14 cellular contexts compared by ENCODE assay signal in the genomic region with DNA sequence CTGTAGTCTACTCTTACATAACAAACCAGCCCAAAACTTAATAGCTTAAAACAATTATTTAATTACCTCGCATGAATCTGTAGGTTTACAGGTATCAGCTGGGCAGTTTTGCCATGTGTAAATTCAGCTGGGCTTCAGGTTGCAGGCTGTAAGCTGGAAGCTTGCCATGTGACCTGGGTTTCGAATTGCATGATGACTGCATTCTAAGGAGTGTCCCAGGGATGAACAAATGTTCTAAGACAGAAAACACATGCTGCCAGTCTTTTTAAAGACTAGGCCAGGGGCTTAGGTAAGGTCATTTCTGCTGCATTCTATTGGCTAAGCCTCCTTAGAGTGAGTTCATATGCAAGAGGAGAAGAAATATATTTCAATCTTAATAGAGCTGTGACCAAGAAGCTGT. TPM values are rescaled to one million over a fixed set of nuclear protein-coding genes. Genes with fewer than 3 reads are reported as not detected.
A peak's percentile ranks its signal among the peaks of the same experiment; 100 is the strongest.
DNase-seq lines count a peak whose midpoint lies in the region; ATAC-seq, FAIRE-seq and TF ChIP-seq lines count a peak whose summit lies in the region.
"Had no signal": no experiment of that assay in that cellular context is flagged by ENCODE, and none has a peak within 500 bp of the region (broad histone marks: within the 10 kb centered on the region; RNA-seq: fewer than 3 reads in every experiment).

No MANE protein-coding gene starts in this region.

- H3K36me3 Mint-ChIP-seq in astrocyte (ENCODE audit: low read depth, unreplicated experiment), result no peaks in the 10 kb centered on the region
- H3K36me3 Mint-ChIP-seq: activated naive CD4-positive, alpha-beta T cell treated with anti-CD3 and anti-CD28 coated beads, Interleukin-2, amount 50 U/mL, for 24 hours; memory B cell had no signal

- H3K9me3 Mint-ChIP-seq in astrocyte (ENCODE audit: unreplicated experiment), result peaks cover 2% of the 10 kb centered on the region

- no peak for ATAC-seq in left lung
- no peak for ATAC-seq in HG02852 (IDR thresholded peaks at IDR 0.05; ENCODE audit: unreplicated experiment)
- ATAC-seq in GM21528 (IDR thresholded peaks at IDR 0.05; ENCODE audit: low FRiP score, unreplicated experiment), result no peak
- ATAC-seq: activated CD8-positive, alpha-beta T cell treated with anti-CD3 and anti-CD28 coated beads, Interleukin-2, amount 10 ng/mL, durations not matched to agents 7 days and 5 days had no signal

- H3K27ac ChIP-seq in astrocyte (ENCODE audit: low read depth, low read length) (no peak overlapping the region), left lung (no peak overlapping the region)

- H3K4me3 ChIP-seq in astrocyte (ENCODE audit: insufficient read depth, low read depth, low read length) (no peak overlapping the region), left lung (no peak overlapping the region)

- DNase-seq in DMS 273 (lab: John Stamatoyannopoulos, UW; ENCODE audit: unreplicated experiment), result peak; percentile 87
- peak; percentile 56 for DNase-seq in NCI-H146 (lab: John Stamatoyannopoulos, UW)
- peak; percentile 31 for DNase-seq in astrocyte (ENCODE audit: low read depth)
- DNase-seq in kidney tubule cell (ENCODE audit: low spot score), result peak; percentile 17
- DNase-seq in left lung, result no peak
- DNase-seq in SKM-1 (lab: John Stamatoyannopoulos, UW; ENCODE audit: unreplicated experiment), result no peak
- DNase-seq: activated CD8-positive, alpha-beta T cell treated with anti-CD3 and anti-CD28 coated beads, Interleukin-2, amount 10 ng/mL, durations not matched to agents 7 days and 5 days; head of caudate nucleus; T-helper 1 cell had no signal

- H3K9me3 ChIP-seq in astrocyte (ENCODE audit: insufficient read depth, low read depth, low read length) (no peaks in the 10 kb centered on the region), left lung (no peaks in the 10 kb centered on the region)

- intact Hi-C loops in left lung (cut with DNase I), result no loop called here

- no peak overlapping the region for H3K4me2 ChIP-seq in astrocyte (ENCODE audit: low read length)

- FAIRE-seq in astrocyte (lab: Jason Lieb, UNC), result no peak

- H3K4me1 ChIP-seq in astrocyte (ENCODE audit: insufficient read depth, low read length) (no peaks in the 10 kb centered on the region), left lung (no peaks in the 10 kb centered on the region)

- no peaks in the 10 kb centered on the region for H4K20me1 ChIP-seq in astrocyte (ENCODE audit: insufficient read depth, low read length)

- H3K9ac ChIP-seq in astrocyte (ENCODE audit: low read length), result no peak overlapping the region

- H2AFZ ChIP-seq in astrocyte (ENCODE audit: low read depth, low read length), result no peak overlapping the region

- no peak overlapping the region for H3K27ac Mint-ChIP-seq in astrocyte (ENCODE audit: unreplicated experiment)
- H3K27ac Mint-ChIP-seq: activated CD8-positive, alpha-beta T cell treated with anti-CD3 and anti-CD28 coated beads, Interleukin-2, amount 10 ng/mL, durations not matched to agents 7 days and 5 days; activated naive CD4-positive, alpha-beta T cell treated with anti-CD3 and anti-CD28 coated beads, Interleukin-2, amount 50 U/mL, for 24 hours; B cell; memory B cell had no signal

- no peak overlapping the region for H3K4me3 Mint-ChIP-seq in astrocyte (ENCODE audit: unreplicated experiment)
- H3K4me3 Mint-ChIP-seq: activated CD8-positive, alpha-beta T cell treated with anti-CD3 and anti-CD28 coated beads, Interleukin-2, amount 10 ng/mL, durations not matched to agents 7 days and 5 days; activated naive CD4-positive, alpha-beta T cell treated with anti-CD3 and anti-CD28 coated beads, Interleukin-2, amount 50 U/mL, for 24 hours; B cell; memory B cell had no signal

- no peak for TF ChIP-seq CTCF in astrocyte (IDR thresholded peaks at IDR 0.05; ENCODE audit: insufficient read depth, low read depth, low read length)
- TF ChIP-seq CTCF in left lung (IDR thresholded peaks at IDR 0.05), result no peak

- no peaks in the 10 kb centered on the region for H3K4me1 Mint-ChIP-seq in astrocyte (ENCODE audit: low read depth, unreplicated experiment)
- H3K4me1 Mint-ChIP-seq: activated naive CD4-positive, alpha-beta T cell treated with anti-CD3 and anti-CD28 coated beads, Interleukin-2, amount 50 U/mL, for 24 hours; B cell; memory B cell had no signal

- H3K27me3 Mint-ChIP-seq in astrocyte (ENCODE audit: low read depth, unreplicated experiment), result peaks cover 2% of the 10 kb centered on the region
- H3K27me3 Mint-ChIP-seq: activated naive CD4-positive, alpha-beta T cell treated with anti-CD3 and anti-CD28 coated beads, Interleukin-2, amount 50 U/mL, for 24 hours; B cell; memory B cell had no signal

- H3K27me3 ChIP-seq in astrocyte (ENCODE audit: insufficient read depth, low read length) (no peaks in the 10 kb centered on the region), left lung (no peaks in the 10 kb centered on the region)

- no peaks in the 10 kb centered on the region for H3K36me3 ChIP-seq in astrocyte (ENCODE audit: insufficient read depth, low read length)
- H3K36me3 ChIP-seq in left lung, result no peaks in the 10 kb centered on the region

- H3K79me2 ChIP-seq in astrocyte (ENCODE audit: insufficient read depth, low read length), result no peaks in the 10 kb centered on the region

RNA-seq across cellular contexts. Expression of a gene that starts 44.8 kb away (rescaled TPM):
- total RNA-seq in astrocyte (not detected in 2 replicates), left lung (not detected)
- total RNA-seq: activated CD8-positive, alpha-beta T cell treated with anti-CD3 and anti-CD28 coated beads, Interleukin-2, amount 10 ng/mL, durations not matched to agents 7 days and 5 days; B cell had no signal

Comparison
In these comparisons a context has a peak if more than half of its experiments do, and no peak if none do; other contexts are left out.
1. DNase-seq: peak in DMS 273 (single experiment), NCI-H146 (single experiment), astrocyte (single experiment) and kidney tubule cell (single experiment); none in left lung (0 of 2) and SKM-1 (single experiment).